ENCODE assay signal across 13 cellular contexts in genomic region chr6:169075211-169075621, GRCh38.
A peak's percentile ranks its signal among the peaks of the same experiment; 100 is the strongest.
DNase-seq lines count a peak whose midpoint lies in the region; ATAC-seq, FAIRE-seq and TF ChIP-seq lines count a peak whose summit lies in the region.
"Had no signal": no experiment of that assay in that cellular context is flagged by ENCODE, and none has a peak within 500 bp of the region (broad histone marks: within the 10 kb centered on the region; RNA-seq: fewer than 3 reads in every experiment).

No MANE protein-coding gene starts in this region.

- no peaks in the 10 kb centered on the region for H3K36me3 Mint-ChIP-seq in activated naive CD4-positive, alpha-beta T cell treated with anti-CD3 and anti-CD28 coated beads for 36 hours (ENCODE audit: low read depth)

- H3K9me3 ChIP-seq in kidney (ENCODE audit: control insufficient read depth in 1 of 2, low read length in 2 of 2) (no peaks in the 10 kb centered on the region), gastrocnemius medialis (no peaks in the 10 kb centered on the region)
- H3K9me3 ChIP-seq: neutrophil had no signal

- no peak overlapping the region for H3K4me3 Mint-ChIP-seq in activated naive CD4-positive, alpha-beta T cell treated with anti-CD3 and anti-CD28 coated beads for 36 hours
- H3K4me3 Mint-ChIP-seq: activated T-helper 17 cell treated with anti-CD3 and anti-CD28 coated beads, Interleukin-2, amount 50 U/mL, for 72 hours had no signal

- in situ Hi-C loops in gastrocnemius medialis (cut with MboI; ENCODE audit: low sequenced_read_pairs in 4 of 4) = no loop called here

- H3K4me3 ChIP-seq in AG09309 (ENCODE audit: control insufficient read depth, low read depth, low read length) (no peak overlapping the region), kidney (ENCODE audit: low read length in 2 of 2) (no peak overlapping the region), gastrocnemius medialis (no peak overlapping the region)

- no peaks in the 10 kb centered on the region for H3K4me1 Mint-ChIP-seq in activated naive CD4-positive, alpha-beta T cell treated with anti-CD3 and anti-CD28 coated beads for 36 hours (ENCODE audit: low read depth)
- H3K4me1 Mint-ChIP-seq: activated T-helper 17 cell treated with anti-CD3 and anti-CD28 coated beads, Interleukin-2, amount 50 U/mL, for 72 hours had no signal

- no peak overlapping the region for H3K27ac Mint-ChIP-seq in activated naive CD4-positive, alpha-beta T cell treated with anti-CD3 and anti-CD28 coated beads for 36 hours
- H3K27ac Mint-ChIP-seq: activated T-helper 17 cell treated with anti-CD3 and anti-CD28 coated beads, Interleukin-2, amount 50 U/mL, for 72 hours had no signal

- peaks cover 4% of the 10 kb centered on the region for H3K27me3 Mint-ChIP-seq in activated naive CD4-positive, alpha-beta T cell treated with anti-CD3 and anti-CD28 coated beads for 36 hours (ENCODE audit: low read depth)

- intact Hi-C loops in kidney (cut with DNase I) = no loop called here
- intact Hi-C loops in gastrocnemius medialis (cut with DNase I; ENCODE audit: low total_unique reads) = no loop called here
- intact Hi-C loops in activated naive CD4-positive, alpha-beta T cell treated with anti-CD3 and anti-CD28 coated beads for 36 hours (cut with micrococcal nuclease) = no loop called here

- H3K36me3 ChIP-seq in kidney (ENCODE audit: control insufficient read depth in 1 of 2, insufficient read depth in 2 of 2, low read length in 2 of 2) = no peaks in the 10 kb centered on the region
- no peaks in the 10 kb centered on the region for H3K36me3 ChIP-seq in gastrocnemius medialis
- H3K36me3 ChIP-seq: neutrophil, WERI-Rb-1 had no signal

- H3K9ac ChIP-seq in kidney (ENCODE audit: low read length in 2 of 2) = no peak overlapping the region

- no peak for FAIRE-seq in kidney (lab: Jason Lieb, UNC)

- no peaks in the 10 kb centered on the region for H3K9me3 Mint-ChIP-seq in activated naive CD4-positive, alpha-beta T cell treated with anti-CD3 and anti-CD28 coated beads for 36 hours
- H3K9me3 Mint-ChIP-seq: activated T-helper 17 cell treated with anti-CD3 and anti-CD28 coated beads, Interleukin-2, amount 50 U/mL, for 72 hours had no signal

- TF ChIP-seq CTCF in AG09309 (IDR thresholded peaks at IDR 0.05; ENCODE audit: control insufficient read depth, insufficient read depth, low read depth, low read length, missing control alignments) (no peak), kidney (IDR thresholded peaks at IDR 0.05; ENCODE audit: borderline replicate concordance, extremely low read depth, insufficient read depth) (no peak), gastrocnemius medialis (IDR thresholded peaks at IDR 0.05 in 4 of 5, conservative IDR thresholded peaks at IDR 0.05 in 1 of 5) (no peak), foreskin keratinocyte (conservative IDR thresholded peaks at IDR 0.05) (no peak)

- H3K4me1 ChIP-seq in kidney (ENCODE audit: control insufficient read depth in 1 of 2, insufficient read depth in 1 of 2, low read depth in 1 of 2, low read length in 2 of 2) (no peaks in the 10 kb centered on the region), gastrocnemius medialis (peaks cover 4 to 8% of the 10 kb centered on the region in 2 donors), foreskin keratinocyte (peaks cover 5% of the 10 kb centered on the region)

- ATAC-seq in gastrocnemius medialis (peak; percentile 9 to 18), foreskin keratinocyte (no peak), GM21367 (IDR thresholded peaks at IDR 0.05; ENCODE audit: unreplicated experiment) (no peak)
- ATAC-seq: activated T-helper 17 cell treated with anti-CD3 and anti-CD28 coated beads, Interleukin-2, amount 50 U/mL, for 72 hours had no signal

- CTCF ChIA-PET in activated naive CD4-positive, alpha-beta T cell treated with anti-CD3 and anti-CD28 coated beads for 36 hours (lab: Charles Lee) = no interaction called here

- H3K27me3 ChIP-seq in gastrocnemius medialis = peaks cover 0 to 8% (median 0%) of the 10 kb centered on the region in 3 donors
- H3K27me3 ChIP-seq in foreskin keratinocyte = no peaks in the 10 kb centered on the region
- H3K27me3 ChIP-seq: neutrophil had no signal

- no peak for TF ChIP-seq POLR2A in gastrocnemius medialis (IDR thresholded peaks at IDR 0.05)

- no peak overlapping the region for H3K27ac ChIP-seq in kidney (ENCODE audit: low read depth in 2 of 2, low read length in 2 of 2)
- peak overlapping the region in 2 of 4 donors; percentile 19 to 22 for H3K27ac ChIP-seq in gastrocnemius medialis
- H3K27ac ChIP-seq in foreskin keratinocyte = no peak overlapping the region
- H3K27ac ChIP-seq: neutrophil, WERI-Rb-1 had no signal

- peak; percentile 86 for DNase-seq in AG09309 (ENCODE audit: low read depth)
- peak; percentile 74 for DNase-seq in brain pericyte (ENCODE audit: low read depth, low spot score)
- DNase-seq in kidney = peak; percentile 87
- peak; percentile 30 to 59 for DNase-seq in gastrocnemius medialis
- DNase-seq in foreskin keratinocyte = no peak
- no peak for DNase-seq in activated naive CD4-positive, alpha-beta T cell treated with anti-CD3 and anti-CD28 coated beads for 36 hours
- DNase-seq in NCI-H526 (lab: John Stamatoyannopoulos, UW) = no peak
- DNase-seq: AML-193, SIG-M5, WERI-Rb-1 had no signal

Comparison
In these comparisons a context has a peak if more than half of its experiments do, and no peak if none do; other contexts are left out.
1. DNase-seq: peak in AG09309 (single experiment), brain pericyte (single experiment), kidney (single experiment) and gastrocnemius medialis (2 of 2); none in foreskin keratinocyte (0 of 2), activated naive CD4-positive, alpha-beta T cell treated with anti-CD3 and anti-CD28 coated beads for 36 hours (single experiment) and NCI-H526 (0 of 2).
2. ATAC-seq: peak in gastrocnemius medialis (2 of 2); none in foreskin keratinocyte (single experiment) and GM21367 (single experiment).